ENCODE assay signal across 8 cellular contexts in genomic region chr19:45677351-45678230, GRCh38. TPM values are rescaled to one million over a fixed set of nuclear protein-coding genes. Genes with fewer than 3 reads are reported as not detected.
A peak's percentile ranks its signal among the peaks of the same experiment; 100 is the strongest.
DNase-seq lines count a peak whose midpoint lies in the region; ATAC-seq and TF ChIP-seq lines count a peak whose summit lies in the region.

No MANE protein-coding gene starts in this region.

- DNase-seq in NCI-H2227 treated with DMSO at 0.1 percent for 48 hours (lab: John Stamatoyannopoulos, UW), result peak; percentile 79
- DNase-seq in activated CD8-positive, alpha-beta memory T cell treated with anti-CD3 and anti-CD28 coated beads, Interleukin-2, amount 50 U/mL, for 4 hours, result peak; percentile 82
- DNase-seq in endothelial cell (ENCODE audit: low spot score), result peak; percentile 73
- DNase-seq in mesothelial cell of epicardium (ENCODE audit: low spot score in 2 of 2, unreplicated experiment in 2 of 2), result peak; percentile 75 to 81
- peak; percentile 66 to 71 for DNase-seq in stimulated activated CD8-positive, alpha-beta memory T cell treated with anti-CD3 and anti-CD28 coated beads, Interleukin-4, amount 100 ng/mL, for 4 hours (ENCODE audit: low read depth in 2 of 2, low spot score in 1 of 2)

- peak overlapping the region; percentile 59; the same call in 1 of the 2 replicates for H3K4me3 ChIP-seq in ACC112 (ENCODE audit: low read depth, low read length)

- peaks cover 11% of the 10 kb centered on the region; the same call in 1 of the 2 replicates for H3K27me3 ChIP-seq in ACC112 (ENCODE audit: insufficient read depth, low read length)

- TF ChIP-seq CTCF in endothelial cell (IDR thresholded peaks at IDR 0.05; ENCODE audit: unreplicated experiment) (no peak), mesothelial cell of epicardium (IDR thresholded peaks at IDR 0.05; ENCODE audit: unreplicated experiment) (no peak)

- ATAC-seq in GM19438 (IDR thresholded peaks at IDR 0.05; ENCODE audit: low read depth, unreplicated experiment) (peak; percentile 61), GM19397 (IDR thresholded peaks at IDR 0.05; ENCODE audit: unreplicated experiment) (no peak)

- H3K27ac Mint-ChIP-seq in endothelial cell (ENCODE audit: unreplicated experiment) (no peak overlapping the region), mesothelial cell of epicardium (peak overlapping the region; percentile 92)

- H3K4me1 Mint-ChIP-seq in endothelial cell (ENCODE audit: unreplicated experiment), result no peaks in the 10 kb centered on the region
- peaks cover 20% of the 10 kb centered on the region for H3K4me1 Mint-ChIP-seq in mesothelial cell of epicardium

- no peaks in the 10 kb centered on the region for H3K9me3 Mint-ChIP-seq in endothelial cell (ENCODE audit: unreplicated experiment)
- no peaks in the 10 kb centered on the region for H3K9me3 Mint-ChIP-seq in mesothelial cell of epicardium

- H2AFZ ChIP-seq in ACC112 (ENCODE audit: low read length, unreplicated experiment), result no peak overlapping the region

- H3K4me3 Mint-ChIP-seq in endothelial cell (ENCODE audit: unreplicated experiment) (peak overlapping the region; percentile 82), mesothelial cell of epicardium (peak overlapping the region; percentile 68)

- no peaks in the 10 kb centered on the region for H3K36me3 ChIP-seq in ACC112 (ENCODE audit: insufficient read depth, low read length)

- H3K36me3 Mint-ChIP-seq in endothelial cell (ENCODE audit: low read depth, unreplicated experiment), result peaks cover 4% of the 10 kb centered on the region
- no peaks in the 10 kb centered on the region for H3K36me3 Mint-ChIP-seq in mesothelial cell of epicardium

- H3K27me3 Mint-ChIP-seq in endothelial cell (ENCODE audit: unreplicated experiment) (peaks cover 5% of the 10 kb centered on the region), mesothelial cell of epicardium (ENCODE audit: low read depth) (peaks cover 13% of the 10 kb centered on the region)

- peaks cover 3% of the 10 kb centered on the region for H3K4me1 ChIP-seq in ACC112 (ENCODE audit: control insufficient read depth, insufficient read depth, low read length, unreplicated experiment)

- H3K79me2 ChIP-seq in ACC112 (ENCODE audit: control insufficient read depth, insufficient read depth, low read length, unreplicated experiment), result no peaks in the 10 kb centered on the region

- H3K27ac ChIP-seq in ACC112 (ENCODE audit: low read depth, low read length), result no peak overlapping the region

RNA-seq across cellular contexts. Expression of gene GIPR, which starts 9.6 kb away (rescaled TPM):
- total RNA-seq in endothelial cell (ENCODE audit: unreplicated experiment) (1.6 TPM), mesothelial cell of epicardium (3.6 to 5.1 TPM (median 4.1 TPM) in 3 replicates)

RNA-seq across cellular contexts. Expression of gene SNRPD2, which starts 14.2 kb away (rescaled TPM):
- total RNA-seq in endothelial cell (ENCODE audit: unreplicated experiment) (479 TPM), mesothelial cell of epicardium (440 to 462 TPM (median 461 TPM) in 3 replicates)

RNA-seq across cellular contexts. Expression of gene QPCTL, which starts 14.9 kb away (rescaled TPM):
- total RNA-seq in endothelial cell (ENCODE audit: unreplicated experiment) (10.6 TPM), mesothelial cell of epicardium (8.0 to 10.6 TPM (median 9.1 TPM) in 3 replicates)

RNA-seq across cellular contexts. Expression of gene EML2, which starts 38.4 kb away (rescaled TPM):
- total RNA-seq in endothelial cell (ENCODE audit: unreplicated experiment), result 20.3 TPM
- total RNA-seq in mesothelial cell of epicardium, result 33.8 to 36.9 TPM (median 34.2 TPM) in 3 replicates

RNA-seq across cellular contexts. Expression of gene FBXO46, which starts 53.1 kb away (rescaled TPM):
- total RNA-seq in endothelial cell (ENCODE audit: unreplicated experiment) (29.9 TPM), mesothelial cell of epicardium (30.6 to 37.3 TPM (median 36.6 TPM) in 3 replicates)
